17 cellular contexts compared by ENCODE assay signal in genomic region chr5:149809919-149810691, GRCh38.
DNase-seq lines count a peak whose midpoint lies in the region; ATAC-seq and TF ChIP-seq lines count a peak whose summit lies in the region.
"Had no signal": no experiment of that assay in that cellular context is flagged by ENCODE, and none has a peak within 500 bp of the region (broad histone marks: within the 10 kb centered on the region; RNA-seq: fewer than 3 reads in every experiment).

No MANE protein-coding gene starts in this region.

- no peaks in the 10 kb centered on the region for H3K36me3 ChIP-seq in right atrium auricular region
- H3K36me3 ChIP-seq: WERI-Rb-1 had no signal

- peaks cover 0 to 66% of the 10 kb centered on the region in 2 donors for H3K4me1 ChIP-seq in right atrium auricular region

- peak; percentile 2 for ATAC-seq in Right ventricle myocardium superior (ENCODE audit: poor library complexity)
- ATAC-seq in HG03442 (IDR thresholded peaks at IDR 0.05; ENCODE audit: unreplicated experiment) = no peak
- ATAC-seq in HG03457 (IDR thresholded peaks at IDR 0.05; ENCODE audit: unreplicated experiment) = no peak
- ATAC-seq in GM18868 (IDR thresholded peaks at IDR 0.05; ENCODE audit: unreplicated experiment) = no peak
- ATAC-seq: foreskin keratinocyte; naive thymus-derived CD8-positive, alpha-beta T cell had no signal

- intact Hi-C loops in Right ventricle myocardium superior (cut with DNase I) (loop anchor here (5.0 kb wide), 1 partner anchor 38 kb away; no protein-coding TSS in a partner anchor), cardiac septum (cut with DNase I) (loop anchor here (2.0 to 5.0 kb wide), 2 partner anchors 15 to 78 kb away; partner anchors contain the start of gene PPARGC1B), lower leg skin (cut with DNase I; ENCODE audit: low total_unique reads) (no loop called here)

- H3K4me3 ChIP-seq in right atrium auricular region (no peak overlapping the region), lower leg skin (ENCODE audit: low read depth, poor library complexity, severe bottlenecking) (no peak overlapping the region)

- no peak for DNase-seq in Right ventricle myocardium superior
- DNase-seq in cardiac septum (ENCODE audit: low spot score) = no peak
- DNase-seq in NCI-H510A (lab: John Stamatoyannopoulos, UW) = peak; percentile 91
- DNase-seq in right atrium auricular region (ENCODE audit: low spot score) = no peak
- DNase-seq in lower leg skin (ENCODE audit: low spot score in 2 of 2) = no peak
- DNase-seq: activated gamma-delta T cell; amygdala; CD4-positive, CD25-positive, alpha-beta regulatory T cell; foreskin keratinocyte; IMR-90; naive thymus-derived CD8-positive, alpha-beta T cell; stimulated activated CD4-positive, alpha-beta T cell treated with anti-CD3 and anti-CD28 coated beads, Interleukin-15, amount 100 ng/mL, for 24 hours; T-helper 1 cell; WERI-Rb-1 had no signal

- 82 to 84% methylated on average over 9 of the region's 9 CpGs for WGBS in lower leg skin, 2 donors

- no peak for TF ChIP-seq POLR2A in lower leg skin (IDR thresholded peaks at IDR 0.05)

- H3K27ac ChIP-seq in right atrium auricular region = peak overlapping the region; percentile 67 to 72
- H3K27ac ChIP-seq: foreskin keratinocyte, WERI-Rb-1 had no signal

- H3K9me3 ChIP-seq in right atrium auricular region = no peaks in the 10 kb centered on the region

- no peak for TF ChIP-seq CTCF in right atrium auricular region (IDR thresholded peaks at IDR 0.05)
- TF ChIP-seq CTCF in lower leg skin (IDR thresholded peaks at IDR 0.05) = no peak

- no peaks in the 10 kb centered on the region for H3K27me3 ChIP-seq in right atrium auricular region
- H3K27me3 ChIP-seq: foreskin keratinocyte had no signal
